In the genomic region with DNA sequence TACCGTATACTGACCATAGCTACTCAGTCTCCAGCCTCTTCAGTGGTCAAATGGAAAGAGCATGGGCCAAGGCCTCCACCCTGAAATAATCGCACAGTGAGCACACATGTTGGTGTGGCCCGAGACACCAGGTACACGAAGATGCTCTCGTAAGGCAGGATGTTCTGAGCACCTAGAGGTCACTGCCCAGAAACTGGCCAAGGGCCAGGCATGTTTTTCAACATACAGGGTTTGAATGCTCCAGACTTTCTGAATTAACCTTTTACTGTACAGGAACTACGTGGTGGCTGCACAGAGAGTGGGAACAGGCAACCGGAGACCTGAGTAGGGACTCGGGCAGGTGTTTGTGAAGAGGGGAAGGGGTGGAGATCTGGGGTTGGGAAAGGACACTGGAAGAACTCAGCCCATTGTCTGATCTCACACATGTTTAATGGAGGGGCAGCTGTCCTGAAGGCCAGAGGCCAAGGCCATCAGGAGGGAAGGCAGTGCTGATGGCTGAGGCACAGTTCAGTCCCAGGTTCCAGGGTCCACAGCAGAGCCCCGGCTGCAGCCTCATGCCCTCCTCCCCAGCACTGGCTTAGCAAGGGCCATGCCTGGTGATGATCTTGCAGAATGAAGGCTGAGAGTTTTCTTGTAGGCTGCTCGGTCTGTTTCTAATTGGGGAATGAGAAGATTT, we compare ENCODE assay signal across 37 cellular contexts. TPM values are rescaled to one million over a fixed set of nuclear protein-coding genes. Genes with fewer than 3 reads are reported as not detected.
"Had no signal": no experiment of that assay in that cellular context is flagged by ENCODE, and none has a peak within 500 bp of the region (broad histone marks: within the 10 kb centered on the region; RNA-seq: fewer than 3 reads in every experiment).

No MANE protein-coding gene starts in this region.

- H3K4me3 Mint-ChIP-seq: activated B cell treated with CpG ODN at 0.5 μM for 24 hours; activated CD4-positive, alpha-beta memory T cell treated with anti-CD3 and anti-CD28 coated beads, Interleukin-2, amount 10 ng/mL, durations not matched to agents 7 days and 5 days; activated CD8-positive, alpha-beta memory T cell treated with anti-CD3 and anti-CD28 coated beads, Interleukin-2, amount 10 ng/mL, durations not matched to agents 7 days and 5 days; activated naive CD4-positive, alpha-beta T cell treated with anti-CD3 and anti-CD28 coated beads, Interleukin-2, amount 10 ng/mL, durations not matched to agents 7 days and 5 days; activated naive CD8-positive, alpha-beta T cell; activated naive CD8-positive, alpha-beta T cell treated with anti-CD3 and anti-CD28 coated beads, Interleukin-2, amount 50 U/mL, for 24 hours; brain had no signal

- FAIRE-seq: bronchial epithelial cell had no signal

- H3K9me3 Mint-ChIP-seq: activated B cell treated with CpG ODN at 0.5 μM for 24 hours; activated CD4-positive, alpha-beta memory T cell treated with anti-CD3 and anti-CD28 coated beads, Interleukin-2, amount 10 ng/mL, durations not matched to agents 7 days and 5 days; activated naive CD4-positive, alpha-beta T cell treated with anti-CD3 and anti-CD28 coated beads, Interleukin-2, amount 10 ng/mL, durations not matched to agents 7 days and 5 days; activated naive CD8-positive, alpha-beta T cell treated with anti-CD3 and anti-CD28 coated beads, Interleukin-2, amount 50 U/mL, for 24 hours; brain had no signal

- H3K9me3 ChIP-seq: Peyer's patch had no signal

- H3K4me3 ChIP-seq: Peyer's patch had no signal

- H3K36me3 ChIP-seq: Peyer's patch had no signal

- H3K27ac ChIP-seq: Peyer's patch, RWPE1, VCaP had no signal

- H3K27ac Mint-ChIP-seq: activated B cell treated with CpG ODN at 0.5 μM for 24 hours; activated CD4-positive, alpha-beta memory T cell treated with anti-CD3 and anti-CD28 coated beads, Interleukin-2, amount 10 ng/mL, durations not matched to agents 7 days and 5 days; activated CD8-positive, alpha-beta memory T cell treated with anti-CD3 and anti-CD28 coated beads, Interleukin-2, amount 10 ng/mL, durations not matched to agents 7 days and 5 days; activated naive CD4-positive, alpha-beta T cell treated with anti-CD3 and anti-CD28 coated beads, Interleukin-2, amount 10 ng/mL, durations not matched to agents 7 days and 5 days; activated naive CD8-positive, alpha-beta T cell; activated naive CD8-positive, alpha-beta T cell treated with anti-CD3 and anti-CD28 coated beads, Interleukin-2, amount 50 U/mL, for 24 hours; brain had no signal

- DNase-seq: activated B cell treated with CpG ODN at 0.5 μM for 24 hours; activated CD4-positive, alpha-beta memory T cell treated with anti-CD3 and anti-CD28 coated beads, Interleukin-2, amount 10 ng/mL, durations not matched to agents 7 days and 5 days; activated CD4-positive, alpha-beta T cell treated with anti-CD3 and anti-CD28 coated beads for 4 hours; activated CD4-positive, CD25-positive, alpha-beta regulatory T cell treated with anti-CD3 and anti-CD28 coated beads, Interleukin-2, amount 50 U/mL, for 72 hours; activated CD8-positive, alpha-beta memory T cell treated with anti-CD3 and anti-CD28 coated beads for 24 hours; activated CD8-positive, alpha-beta memory T cell treated with anti-CD3 and anti-CD28 coated beads, Interleukin-2, amount 10 ng/mL, durations not matched to agents 7 days and 5 days; activated CD8-positive, alpha-beta memory T cell treated with anti-CD3 and anti-CD28 coated beads, Interleukin-2, amount 50 U/mL, for 48 hours; activated effector memory CD4-positive, alpha-beta T cell treated with Interleukin-2 at 50 U/mL for 16 hours; activated naive CD4-positive, alpha-beta T cell treated with anti-CD3 and anti-CD28 coated beads, Interleukin-2, amount 10 ng/mL, durations not matched to agents 7 days and 5 days; activated naive CD8-positive, alpha-beta T cell treated with anti-CD3 and anti-CD28 coated beads, Interleukin-2, amount 50 U/mL, for 24 hours; activated T-cell treated with anti-CD3 and anti-CD28 coated beads, Interleukin-2, amount 50 U/mL, for 48 hours; anterior cingulate cortex; caudate nucleus; cerebellar nuclear complex; NCI-H1105; NCI-H1417 treated with DMSO at 0.1 percent for 48 hours; NCI-H187 treated with DMSO at 0.1 percent for 48 hours; NCI-H2081; NCI-H226; NCI-H524 treated with DMSO at 0.1 percent for 48 hours; NK-92 treated with Interleukin-12 subunit alpha and Interleukin-12 subunit beta, amount 100 ng/mL, for 24 hours; PC-3; Peyer's patch; SIG-M5; SW 1271; T-helper 1 cell; T-helper 2 cell; T-helper 9 cell had no signal

- ATAC-seq: activated CD8-positive, alpha-beta memory T cell treated with anti-CD3 and anti-CD28 coated beads, Interleukin-2, amount 10 ng/mL, durations not matched to agents 7 days and 5 days; activated naive CD8-positive, alpha-beta T cell treated with anti-CD3 and anti-CD28 coated beads, Interleukin-2, amount 50 U/mL, for 24 hours; PC-3; Right ventricle myocardium inferior had no signal

- H3K27me3 ChIP-seq: Peyer's patch had no signal

- H3K36me3 Mint-ChIP-seq: activated CD8-positive, alpha-beta memory T cell treated with anti-CD3 and anti-CD28 coated beads, Interleukin-2, amount 10 ng/mL, durations not matched to agents 7 days and 5 days; activated naive CD4-positive, alpha-beta T cell treated with anti-CD3 and anti-CD28 coated beads, Interleukin-2, amount 10 ng/mL, durations not matched to agents 7 days and 5 days; activated naive CD8-positive, alpha-beta T cell; brain had no signal

RNA-seq across cellular contexts. Expression of a gene that starts 48.5 kb away (rescaled TPM):
- total RNA-seq: activated B cell treated with CpG ODN at 0.5 μM for 24 hours, M059J, SK-MEL-5 had no signal

RNA-seq across cellular contexts. Expression of a gene that starts 51.0 kb away (rescaled TPM):
- total RNA-seq: activated B cell treated with CpG ODN at 0.5 μM for 24 hours; activated CD4-positive, alpha-beta memory T cell treated with anti-CD3 and anti-CD28 coated beads, Interleukin-2, amount 10 ng/mL, durations not matched to agents 7 days and 5 days; activated CD8-positive, alpha-beta memory T cell treated with anti-CD3 and anti-CD28 coated beads, Interleukin-2, amount 10 ng/mL, durations not matched to agents 7 days and 5 days; bronchial epithelial cell; M059J; NCI-H460; PC-3; Peyer's patch; Right ventricle myocardium inferior; SK-MEL-5 had no signal
